1 cellular context compared by ENCODE assay signal in genomic region chr14:93207468-93208308, GRCh38.
TF ChIP-seq lines count a peak whose summit lies in the region.

No MANE protein-coding gene starts in this region.

TF ChIP-seq in HepG2, 621 proteins besides CTCF, POLR2A, EP300 and RAD21:
- TF ChIP-seq HMGXB4 (CRISPR knock-in tag; IDR thresholded peaks at IDR 0.05; ENCODE audit: borderline replicate concordance in 1 of 2, low read depth in 1 of 2) (peak in 1 of 2 experiments; percentile 48; a peak in 2 of 4 replicates), ZBTB7B (CRISPR knock-in tag; IDR thresholded peaks at IDR 0.05) (peak; percentile 52; the same call in 1 of the 2 replicates), HDAC2 (CRISPR knock-in tag; IDR thresholded peaks at IDR 0.05) (peak; percentile 9), PATZ1 (CRISPR knock-in tag; IDR thresholded peaks at IDR 0.05) (peak; percentile 19; the same call in 1 of the 2 replicates), ZNF691 (CRISPR knock-in tag; IDR thresholded peaks at IDR 0.05; ENCODE audit: borderline replicate concordance, low read depth) (no peak), XRCC5 (optimal IDR thresholded peaks at IDR 0.05; ENCODE audit: low read length) (peak; percentile 11), SOX6 (IDR thresholded peaks at IDR 0.05) (no peak), SOX6 (CRISPR knock-in tag; IDR thresholded peaks at IDR 0.05) (0 out of 2 replicates have a peak, but pooled peaks have one; percentile 5), ZNF891 (CRISPR knock-in tag; IDR thresholded peaks at IDR 0.05) (0 out of 2 replicates have a peak, but pooled peaks have one; percentile 0), GZF1 (CRISPR knock-in tag; IDR thresholded peaks at IDR 0.05) (0 out of 2 replicates have a peak, but pooled peaks have one; percentile 5), HOXD1 (CRISPR knock-in tag; IDR thresholded peaks at IDR 0.05) (no peak), BORCS8-MEF2B (CRISPR knock-in tag; IDR thresholded peaks at IDR 0.05) (peak; percentile 2; the same call in 1 of the 2 replicates), BCL6 (CRISPR knock-in tag; IDR thresholded peaks at IDR 0.05) (no peak), ATF5 (CRISPR knock-in tag; IDR thresholded peaks at IDR 0.05; ENCODE audit: low read depth) (0 out of 2 replicates have a peak, but pooled peaks have one; percentile 55), STAG1 (CRISPR knock-in tag; IDR thresholded peaks at IDR 0.05) (peak; percentile 49), ZFX (CRISPR knock-in tag; IDR thresholded peaks at IDR 0.05; ENCODE audit: low read depth) (peak; percentile 74; the same call in 1 of the 2 replicates), PITX1 (CRISPR knock-in tag; IDR thresholded peaks at IDR 0.05) (0 out of 2 replicates have a peak, but pooled peaks have one; percentile 7), UBTF (CRISPR knock-in tag; IDR thresholded peaks at IDR 0.05) (0 out of 2 replicates have a peak, but pooled peaks have one; percentile 32), PBX3 (CRISPR knock-in tag; IDR thresholded peaks at IDR 0.05; ENCODE audit: borderline replicate concordance) (no peak), ZFY (CRISPR knock-in tag; IDR thresholded peaks at IDR 0.05) (peak; percentile 40; the same call in 1 of the 2 replicates), ZNF460 (CRISPR knock-in tag; IDR thresholded peaks at IDR 0.05; ENCODE audit: borderline replicate concordance) (no peak), REL (CRISPR knock-in tag; conservative IDR thresholded peaks at IDR 0.05) (0 out of 2 replicates have a peak, but pooled peaks have one; percentile 7), ISL2 (CRISPR knock-in tag; IDR thresholded peaks at IDR 0.05) (0 out of 2 replicates have a peak, but pooled peaks have one; percentile 24), PTBP1 (IDR thresholded peaks at IDR 0.05; ENCODE audit: low read depth, low read length, poor library complexity, severe bottlenecking) (peak; percentile 17), JARID2 (CRISPR knock-in tag; IDR thresholded peaks at IDR 0.05; ENCODE audit: insufficient replicate concordance) (peak; percentile 8), KLF6 (CRISPR knock-in tag; IDR thresholded peaks at IDR 0.05) (0 out of 2 replicates have a peak, but pooled peaks have one; percentile 19), KDM5B (CRISPR knock-in tag; IDR thresholded peaks at IDR 0.05; ENCODE audit: borderline replicate concordance) (peak; percentile 14; the same call in 1 of the 2 replicates), ZNF30 (CRISPR knock-in tag; IDR thresholded peaks at IDR 0.05) (no peak; the same call in 1 of the 2 replicates), KDM5A (IDR thresholded peaks at IDR 0.05; ENCODE audit: borderline replicate concordance, low read length) (peak; percentile 72), ZNF574 (CRISPR knock-in tag; IDR thresholded peaks at IDR 0.05) (no peak), ASH2L (IDR thresholded peaks at IDR 0.05; ENCODE audit: insufficient read length, low read depth, low read length) (peak; percentile 5), ZNF329 (CRISPR knock-in tag; IDR thresholded peaks at IDR 0.05; ENCODE audit: low read depth) (0 out of 2 replicates have a peak, but pooled peaks have one; percentile 2), HNRNPK (IDR thresholded peaks at IDR 0.05; ENCODE audit: low read depth, low read length, poor library complexity, severe bottlenecking) (peak; percentile 5)
- TF ChIP-seq, protein P1, sequence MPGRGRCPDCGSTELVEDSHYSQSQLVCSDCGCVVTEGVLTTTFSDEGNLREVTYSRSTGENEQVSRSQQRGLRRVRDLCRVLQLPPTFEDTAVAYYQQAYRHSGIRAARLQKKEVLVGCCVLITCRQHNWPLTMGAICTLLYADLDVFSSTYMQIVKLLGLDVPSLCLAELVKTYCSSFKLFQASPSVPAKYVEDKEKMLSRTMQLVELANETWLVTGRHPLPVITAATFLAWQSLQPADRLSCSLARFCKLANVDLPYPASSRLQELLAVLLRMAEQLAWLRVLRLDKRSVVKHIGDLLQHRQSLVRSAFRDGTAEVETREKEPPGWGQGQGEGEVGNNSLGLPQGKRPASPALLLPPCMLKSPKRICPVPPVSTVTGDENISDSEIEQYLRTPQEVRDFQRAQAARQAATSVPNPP (CRISPR knock-in tag; IDR thresholded peaks at IDR 0.05): 0 out of 2 replicates have a peak, but pooled peaks have one; percentile 36
- TF ChIP-seq, protein P2, sequence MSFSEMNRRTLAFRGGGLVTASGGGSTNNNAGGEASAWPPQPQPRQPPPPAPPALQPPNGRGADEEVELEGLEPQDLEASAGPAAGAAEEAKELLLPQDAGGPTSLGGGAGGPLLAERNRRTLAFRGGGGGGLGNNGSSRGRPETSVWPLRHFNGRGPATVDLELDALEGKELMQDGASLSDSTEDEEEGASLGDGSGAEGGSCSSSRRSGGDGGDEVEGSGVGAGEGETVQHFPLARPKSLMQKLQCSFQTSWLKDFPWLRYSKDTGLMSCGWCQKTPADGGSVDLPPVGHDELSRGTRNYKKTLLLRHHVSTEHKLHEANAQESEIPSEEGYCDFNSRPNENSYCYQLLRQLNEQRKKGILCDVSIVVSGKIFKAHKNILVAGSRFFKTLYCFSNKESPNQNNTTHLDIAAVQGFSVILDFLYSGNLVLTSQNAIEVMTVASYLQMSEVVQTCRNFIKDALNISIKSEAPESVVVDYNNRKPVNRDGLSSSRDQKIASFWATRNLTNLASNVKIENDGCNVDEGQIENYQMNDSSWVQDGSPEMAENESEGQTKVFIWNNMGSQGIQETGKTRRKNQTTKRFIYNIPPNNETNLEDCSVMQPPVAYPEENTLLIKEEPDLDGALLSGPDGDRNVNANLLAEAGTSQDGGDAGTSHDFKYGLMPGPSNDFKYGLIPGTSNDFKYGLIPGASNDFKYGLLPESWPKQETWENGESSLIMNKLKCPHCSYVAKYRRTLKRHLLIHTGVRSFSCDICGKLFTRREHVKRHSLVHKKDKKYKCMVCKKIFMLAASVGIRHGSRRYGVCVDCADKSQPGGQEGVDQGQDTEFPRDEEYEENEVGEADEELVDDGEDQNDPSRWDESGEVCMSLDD (CRISPR knock-in tag; IDR thresholded peaks at IDR 0.05; ENCODE audit: borderline replicate concordance): 0 out of 2 replicates have a peak, but pooled peaks have one; percentile 3
- TF ChIP-seq, protein P3, sequence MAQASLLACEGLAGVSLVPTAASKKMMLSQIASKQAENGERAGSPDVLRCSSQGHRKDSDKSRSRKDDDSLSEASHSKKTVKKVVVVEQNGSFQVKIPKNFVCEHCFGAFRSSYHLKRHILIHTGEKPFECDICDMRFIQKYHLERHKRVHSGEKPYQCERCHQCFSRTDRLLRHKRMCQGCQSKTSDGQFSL (CRISPR knock-in tag; IDR thresholded peaks at IDR 0.05): 0 out of 2 replicates have a peak, but pooled peaks have one; percentile 14
- TF ChIP-seq, protein P4, sequence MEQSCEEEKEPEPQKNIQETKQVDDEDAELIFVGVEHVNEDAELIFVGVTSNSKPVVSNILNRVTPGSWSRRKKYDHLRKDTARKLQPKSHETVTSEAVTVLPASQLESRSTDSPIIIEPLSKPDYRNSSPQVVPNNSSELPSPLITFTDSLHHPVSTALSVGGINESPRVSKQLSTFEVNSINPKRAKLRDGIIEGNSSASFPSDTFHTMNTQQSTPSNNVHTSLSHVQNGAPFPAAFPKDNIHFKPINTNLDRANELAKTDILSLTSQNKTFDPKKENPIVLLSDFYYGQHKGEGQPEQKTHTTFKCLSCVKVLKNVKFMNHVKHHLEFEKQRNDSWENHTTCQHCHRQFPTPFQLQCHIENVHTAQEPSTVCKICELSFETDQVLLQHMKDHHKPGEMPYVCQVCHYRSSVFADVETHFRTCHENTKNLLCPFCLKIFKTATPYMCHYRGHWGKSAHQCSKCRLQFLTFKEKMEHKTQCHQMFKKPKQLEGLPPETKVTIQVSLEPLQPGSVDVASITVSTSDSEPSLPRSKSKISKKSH (CRISPR knock-in tag; IDR thresholded peaks at IDR 0.05; ENCODE audit: borderline replicate concordance): no peak
- TF ChIP-seq, protein P5, sequence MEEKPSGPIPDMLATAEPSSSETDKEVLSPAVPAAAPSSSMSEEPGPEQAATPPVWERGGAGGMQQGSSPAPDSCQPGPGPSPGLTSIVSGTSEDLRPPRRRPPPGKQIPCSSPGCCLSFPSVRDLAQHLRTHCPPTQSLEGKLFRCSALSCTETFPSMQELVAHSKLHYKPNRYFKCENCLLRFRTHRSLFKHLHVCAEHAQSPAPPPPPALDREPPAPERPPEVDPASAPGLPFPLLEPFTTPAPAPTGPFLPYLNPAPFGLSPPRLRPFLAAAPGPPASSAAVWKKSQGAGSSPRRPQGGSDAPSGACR (CRISPR knock-in tag; IDR thresholded peaks at IDR 0.05): 0 out of 2 replicates have a peak, but pooled peaks have one; percentile 20
TF ChIP-seq in HepG2: peak in this region for 29.
